Comparison of ENCODE assay signal across 9 cellular contexts in genomic region chr15:66704783-66705113, GRCh38. TPM values are rescaled to one million over a fixed set of nuclear protein-coding genes. Genes with fewer than 3 reads are reported as not detected.
DNase-seq lines count a peak whose midpoint lies in the region; ATAC-seq, FAIRE-seq and TF ChIP-seq lines count a peak whose summit lies in the region.
"Had no signal": no experiment of that assay in that cellular context is flagged by ENCODE, and none has a peak within 500 bp of the region (broad histone marks: within the 10 kb centered on the region; RNA-seq: fewer than 3 reads in every experiment).

No MANE protein-coding gene starts in this region.

- FAIRE-seq in astrocyte (lab: Jason Lieb, UNC): no peak

- peaks cover 13% of the 10 kb centered on the region for H3K4me1 Mint-ChIP-seq in activated naive CD8-positive, alpha-beta T cell (ENCODE audit: low read depth)
- peaks cover 19% of the 10 kb centered on the region for H3K4me1 Mint-ChIP-seq in activated naive CD8-positive, alpha-beta T cell treated with anti-CD3 and anti-CD28 coated beads, Interleukin-2, amount 50 U/mL, for 24 hours
- H3K4me1 Mint-ChIP-seq in astrocyte (ENCODE audit: low read depth, unreplicated experiment): peaks cover 9% of the 10 kb centered on the region

- 82% methylated on average over 1 of the region's 1 CpG for WGBS in mesenchymal stem cell
- WGBS in transverse colon (ENCODE audit: low coverage in 1 of 2), 2 donors: 41% methylated on average over 1 of the region's 1 CpG; no CpG with 5 or more reads in 1 of the 2 donors

- TF ChIP-seq POLR2A in transverse colon (IDR thresholded peaks at IDR 0.05): peak; percentile 30

- no peak overlapping the region for H3K27ac Mint-ChIP-seq in activated naive CD8-positive, alpha-beta T cell
- H3K27ac Mint-ChIP-seq in activated naive CD8-positive, alpha-beta T cell treated with anti-CD3 and anti-CD28 coated beads, Interleukin-2, amount 50 U/mL, for 24 hours: no peak overlapping the region
- no peak overlapping the region for H3K27ac Mint-ChIP-seq in astrocyte (ENCODE audit: unreplicated experiment)

- no peak for TF ChIP-seq CTCF in astrocyte (IDR thresholded peaks at IDR 0.05; ENCODE audit: insufficient read depth, low read depth, low read length)
- no peak for TF ChIP-seq CTCF in transverse colon (IDR thresholded peaks at IDR 0.05)

- in situ Hi-C loops in transverse colon (cut with MboI; ENCODE audit: low pct_ligation_motif_present in 1 of 4, low pct_unique_long_range_greater_than_20kb in 1 of 4, low sequenced_read_pairs in 3 of 4): no loop called here

- no peak overlapping the region for H2BK5ac ChIP-seq in mesenchymal stem cell (ENCODE audit: low read depth, low read length, poor library complexity, severe bottlenecking)

- H3K23ac ChIP-seq in mesenchymal stem cell (ENCODE audit: low read length in 2 of 2): peak overlapping the region in 1 of 2 experiments; percentile 41

- H3K9me3 ChIP-seq in astrocyte (ENCODE audit: insufficient read depth, low read depth, low read length): no peaks in the 10 kb centered on the region
- no peaks in the 10 kb centered on the region for H3K9me3 ChIP-seq in mesenchymal stem cell (ENCODE audit: control insufficient read depth, low read length)
- H3K9me3 ChIP-seq in transverse colon: no peaks in the 10 kb centered on the region

- H3K36me3 ChIP-seq in astrocyte (ENCODE audit: insufficient read depth, low read length) (no peaks in the 10 kb centered on the region), mesenchymal stem cell (ENCODE audit: control insufficient read depth in 1 of 2, insufficient read depth in 2 of 2, low read depth in 1 of 2, low read length in 2 of 2) (peaks cover 6 to 43% of the 10 kb centered on the region in 2 experiments), transverse colon (no peaks in the 10 kb centered on the region)

- H3K27ac ChIP-seq in astrocyte (ENCODE audit: low read depth, low read length) (no peak overlapping the region), mesenchymal stem cell (ENCODE audit: low read length, poor library complexity, severe bottlenecking) (no peak overlapping the region), transverse colon (peak overlapping the region; percentile 84 to 92 (median 91))

- H3K79me2 ChIP-seq in astrocyte (ENCODE audit: insufficient read depth, low read length): peaks cover 42% of the 10 kb centered on the region

- peaks cover 7% of the 10 kb centered on the region for H3K27me3 Mint-ChIP-seq in activated naive CD8-positive, alpha-beta T cell
- peaks cover 24% of the 10 kb centered on the region for H3K27me3 Mint-ChIP-seq in activated naive CD8-positive, alpha-beta T cell treated with anti-CD3 and anti-CD28 coated beads, Interleukin-2, amount 50 U/mL, for 24 hours
- peaks cover 18% of the 10 kb centered on the region for H3K27me3 Mint-ChIP-seq in astrocyte (ENCODE audit: low read depth, unreplicated experiment)

- no peak for TF ChIP-seq EP300 in transverse colon (IDR thresholded peaks at IDR 0.05; ENCODE audit: low read depth)

- no peak overlapping the region for H2BK120ac ChIP-seq in mesenchymal stem cell (ENCODE audit: low read depth, low read length)

- no peak for DNase-seq in activated naive CD8-positive, alpha-beta T cell treated with anti-CD3 and anti-CD28 coated beads, Interleukin-2, amount 50 U/mL, for 24 hours
- no peak for DNase-seq in astrocyte (ENCODE audit: low read depth)
- DNase-seq in mesenchymal stem cell: no peak
- peak; percentile 60 for DNase-seq in transverse colon
- DNase-seq in NCI-H2196 (lab: John Stamatoyannopoulos, UW; ENCODE audit: unreplicated experiment): no peak
- DNase-seq in HuH-7 (ENCODE audit: low spot score): no peak
- DNase-seq in GM19238 (ENCODE audit: insufficient read length, low spot score): no peak
- DNase-seq: activated T-cell treated with anti-CD3 and anti-CD28 coated beads, Interleukin-2, amount 50 U/mL, for 48 hours had no signal

- peak overlapping the region; percentile 85 for H3K4me3 Mint-ChIP-seq in activated naive CD8-positive, alpha-beta T cell
- no peak overlapping the region for H3K4me3 Mint-ChIP-seq in activated naive CD8-positive, alpha-beta T cell treated with anti-CD3 and anti-CD28 coated beads, Interleukin-2, amount 50 U/mL, for 24 hours
- peak overlapping the region; percentile 89 for H3K4me3 Mint-ChIP-seq in astrocyte (ENCODE audit: unreplicated experiment)

- H2AK5ac ChIP-seq in mesenchymal stem cell (ENCODE audit: low read length, severe bottlenecking): no peak overlapping the region

- H2BK12ac ChIP-seq in mesenchymal stem cell (ENCODE audit: low read length in 2 of 2): peak overlapping the region in 1 of 2 experiments; percentile 56

- H3K4ac ChIP-seq in mesenchymal stem cell (ENCODE audit: low read depth in 1 of 2, low read length in 2 of 2): no peak overlapping the region

- intact Hi-C loops in transverse colon (cut with DNase I; ENCODE audit: low total_unique reads): loop anchor here (5.0 kb wide), 3 partner anchors 68 to 148 kb away; no protein-coding TSS in a partner anchor

- H2BK15ac ChIP-seq in mesenchymal stem cell (ENCODE audit: low read depth, poor library complexity, severe bottlenecking): no peak overlapping the region

- no peaks in the 10 kb centered on the region for H3K36me3 Mint-ChIP-seq in activated naive CD8-positive, alpha-beta T cell
- H3K36me3 Mint-ChIP-seq in activated naive CD8-positive, alpha-beta T cell treated with anti-CD3 and anti-CD28 coated beads, Interleukin-2, amount 50 U/mL, for 24 hours (ENCODE audit: low read depth): no peaks in the 10 kb centered on the region
- peaks cover 2% of the 10 kb centered on the region for H3K36me3 Mint-ChIP-seq in astrocyte (ENCODE audit: low read depth, unreplicated experiment)

- H3K4me3 ChIP-seq in astrocyte (ENCODE audit: insufficient read depth, low read depth, low read length): peak overlapping the region; percentile 82
- H3K4me3 ChIP-seq in mesenchymal stem cell (ENCODE audit: insufficient read depth in 1 of 2, low read depth in 1 of 2, low read length in 2 of 2): peak overlapping the region in 1 of 2 experiments; percentile 99
- peak overlapping the region in 2 of 4 donors; percentile 71 to 78 for H3K4me3 ChIP-seq in transverse colon

- H3K27me3 ChIP-seq in astrocyte (ENCODE audit: insufficient read depth, low read length): no peaks in the 10 kb centered on the region
- H3K27me3 ChIP-seq in mesenchymal stem cell (ENCODE audit: control insufficient read depth in 1 of 2, insufficient read depth in 1 of 2, low read length in 2 of 2): no peaks in the 10 kb centered on the region
- no peaks in the 10 kb centered on the region for H3K27me3 ChIP-seq in transverse colon

- no peak for ATAC-seq in activated naive CD8-positive, alpha-beta T cell treated with anti-CD3 and anti-CD28 coated beads, Interleukin-2, amount 50 U/mL, for 24 hours

- H3K79me1 ChIP-seq in mesenchymal stem cell (replicated peaks; ENCODE audit: low read length, poor library complexity, severe bottlenecking): peaks cover 22% of the 10 kb centered on the region

- peaks cover 36% of the 10 kb centered on the region for H4K20me1 ChIP-seq in astrocyte (ENCODE audit: insufficient read depth, low read length)

- peak overlapping the region in 1 of 2 experiments; percentile 85 for H3K14ac ChIP-seq in mesenchymal stem cell (ENCODE audit: low read length in 2 of 2)

- H2AFZ ChIP-seq in astrocyte (ENCODE audit: low read depth, low read length) (no peak overlapping the region), mesenchymal stem cell (ENCODE audit: low read depth, low read length) (no peak overlapping the region)

- H4K8ac ChIP-seq in mesenchymal stem cell (ENCODE audit: low read length): no peak overlapping the region

- H3K4me2 ChIP-seq in astrocyte (ENCODE audit: low read length) (peak overlapping the region; percentile 97), mesenchymal stem cell (ENCODE audit: low read length, poor library complexity, severe bottlenecking) (no peak overlapping the region)

- H4K91ac ChIP-seq in mesenchymal stem cell (ENCODE audit: low read length): no peak overlapping the region

- H3K18ac ChIP-seq in mesenchymal stem cell (ENCODE audit: low read depth in 1 of 2, low read length in 2 of 2): no peak overlapping the region

- H3K4me1 ChIP-seq in astrocyte (ENCODE audit: insufficient read depth, low read length): peaks cover 13% of the 10 kb centered on the region
- peaks cover 39% of the 10 kb centered on the region for H3K4me1 ChIP-seq in mesenchymal stem cell (ENCODE audit: control insufficient read depth, insufficient read depth, low read depth, low read length)
- H3K4me1 ChIP-seq in transverse colon: peaks cover 9 to 58% (median 51%) of the 10 kb centered on the region in 4 donors

- H3K9ac ChIP-seq in astrocyte (ENCODE audit: low read length) (peak overlapping the region; percentile 82), mesenchymal stem cell (ENCODE audit: low read length) (peak overlapping the region; percentile 92)

- H3K9me3 Mint-ChIP-seq in activated naive CD8-positive, alpha-beta T cell (ENCODE audit: low read depth): no peaks in the 10 kb centered on the region
- H3K9me3 Mint-ChIP-seq in activated naive CD8-positive, alpha-beta T cell treated with anti-CD3 and anti-CD28 coated beads, Interleukin-2, amount 50 U/mL, for 24 hours: no peaks in the 10 kb centered on the region
- no peaks in the 10 kb centered on the region for H3K9me3 Mint-ChIP-seq in astrocyte (ENCODE audit: unreplicated experiment)

RNA-seq across cellular contexts. Expression of gene SMAD6, which starts 2.7 kb away (rescaled TPM):
- 2.7 and 4.0 TPM in 2 replicates for total RNA-seq in astrocyte
- polyA plus RNA-seq in mesenchymal stem cell (2013, experiment 1 of 2): 5.5 TPM
- polyA plus RNA-seq in mesenchymal stem cell (2013, experiment 2 of 2): 5.6 TPM
- total RNA-seq in transverse colon: 100 to 1,000 TPM in 1 of 4 donors, 10 to 100 TPM in 1, 1 to 10 TPM in 2; 6.7 to 214 (median 9.3) TPM

Comparison
In these comparisons a context has a peak if more than half of its experiments do, and no peak if none do; other contexts are left out.
1. H3K27ac ChIP-seq: peak in transverse colon (4 of 4); none in astrocyte (single experiment) and mesenchymal stem cell (single experiment).